8 cellular contexts compared by ENCODE assay signal in the genomic region with DNA sequence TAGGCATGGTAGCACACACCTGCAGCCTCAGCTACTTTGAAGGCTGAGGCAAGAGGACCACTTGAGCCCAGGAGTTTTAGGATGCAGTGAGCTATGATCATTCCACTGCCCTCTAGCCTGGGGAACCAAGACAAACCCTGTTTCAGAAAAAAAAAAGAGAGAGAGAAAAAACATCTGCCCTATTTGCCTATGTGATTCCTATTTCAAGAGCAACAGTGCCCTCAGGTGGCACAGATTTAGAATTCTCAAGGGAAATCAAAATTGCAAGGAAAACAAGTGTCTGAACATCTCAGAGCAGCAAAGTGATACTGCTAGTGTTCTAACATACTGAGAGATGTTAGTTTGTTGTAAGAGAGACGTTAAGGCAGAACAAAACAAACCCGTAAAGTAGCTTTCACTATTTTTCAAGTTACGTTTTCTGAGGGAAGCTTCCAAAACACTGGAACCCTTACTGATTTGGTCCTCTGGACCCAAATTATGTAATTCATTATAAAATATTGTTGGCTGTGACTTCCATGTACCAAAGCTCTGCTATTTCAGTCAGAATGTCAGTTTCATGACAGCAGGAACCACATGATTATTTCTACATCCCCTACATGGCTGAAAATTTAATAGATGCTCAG. TPM values are rescaled to one million over a fixed set of nuclear protein-coding genes. Genes with fewer than 3 reads are reported as not detected.
A peak's percentile ranks its signal among the peaks of the same experiment; 100 is the strongest.
DNase-seq lines count a peak whose midpoint lies in the region; ATAC-seq, FAIRE-seq and TF ChIP-seq lines count a peak whose summit lies in the region.

No MANE protein-coding gene starts in this region.

- DNase-seq in BE2C (peak; percentile 51), GM18507 (ENCODE audit: extremely low spot score, insufficient read length, low read depth) (peak; percentile 15), NCI-H146 (lab: John Stamatoyannopoulos, UW) (peak; percentile 24), T1000 (lab: John Stamatoyannopoulos, UW) (peak; percentile 12), dorsolateral prefrontal cortex (peak in 3 of 10 donors; percentile 10 to 40 (median 26)), naive B cell (peak; percentile 68), occipital lobe (lab: John Stamatoyannopoulos, UW) (no peak)

- ATAC-seq in HG02938 (IDR thresholded peaks at IDR 0.05; ENCODE audit: unreplicated experiment) (peak; percentile 78), naive B cell (ENCODE audit: low read depth in 2 of 2) (peak; percentile 79 to 85)

- H3K4me3 Mint-ChIP-seq in naive B cell, result no peak overlapping the region

- H3K27me3 Mint-ChIP-seq in naive B cell, result no peaks in the 10 kb centered on the region

- H3K9me3 Mint-ChIP-seq in naive B cell, result no peaks in the 10 kb centered on the region

- FAIRE-seq in GM18507 (lab: Jason Lieb, UNC), result peak; percentile 96

- TF ChIP-seq CTCF in BE2C (IDR thresholded peaks at IDR 0.05; ENCODE audit: low read depth, low read length), result peak; percentile 77
- peak; percentile 55 to 94 (median 80) for TF ChIP-seq CTCF in dorsolateral prefrontal cortex (IDR thresholded peaks at IDR 0.05 in 54 of 56, conservative IDR thresholded peaks at IDR 0.05 in 2 of 56; ENCODE audit: low read depth in 1 of 56, partially characterized antibody in 56 of 56)

- intact Hi-C loops in dorsolateral prefrontal cortex (cut with DNase I), result loop anchor here in 1 of 2 donors (10.0 kb wide), 1 partner anchor 227 kb away; a partner anchor contains a TSS

- no peaks in the 10 kb centered on the region for H3K9me3 ChIP-seq in BE2C

- H3K27ac Mint-ChIP-seq in naive B cell, result peak overlapping the region in 1 of 6 donors; percentile 20

- H3K27ac ChIP-seq in dorsolateral prefrontal cortex, result peak overlapping the region in 45 of 59 donors; percentile 4 to 85 (median 59)

- H3K4me1 ChIP-seq in BE2C, result no peaks in the 10 kb centered on the region

- no peak overlapping the region for H3K4me3 ChIP-seq in BE2C (ENCODE audit: low read depth, low read length)
- H3K4me3 ChIP-seq in dorsolateral prefrontal cortex, result peak overlapping the region in 9 of 59 donors; percentile 2 to 19 (median 7)

- no peaks in the 10 kb centered on the region for H3K27me3 ChIP-seq in BE2C
- H3K27me3 ChIP-seq in dorsolateral prefrontal cortex, result no peaks in the 10 kb centered on the region

- H3K36me3 ChIP-seq in BE2C, result peaks cover 3% of the 10 kb centered on the region; the same call in 1 of the 2 replicates

- peaks cover 5 to 10% (median 6%) of the 10 kb centered on the region in 3 donors for H3K4me1 Mint-ChIP-seq in naive B cell

- peaks cover 0 to 28% of the 10 kb centered on the region in 2 donors for H3K36me3 Mint-ChIP-seq in naive B cell

RNA-seq across cellular contexts. Expression of a gene that starts 7.9 kb away (rescaled TPM):
- polyA plus RNA-seq in BE2C (2012; ENCODE audit: insufficient read depth, insufficient read length, low read depth), result 6.6 TPM
- total RNA-seq in dorsolateral prefrontal cortex, result 10 to 100 TPM; 22.2 to 79.3 (median 39.1) TPM
- polyA plus RNA-seq in naive B cell (ENCODE audit: low read depth in 6 of 6), result 10 to 100 TPM; 12.9 to 22.9 (median 18.7) TPM
- 8.4 TPM for total RNA-seq in occipital lobe

RNA-seq across cellular contexts. Expression of a gene that starts 15.2 kb away (rescaled TPM):
- polyA plus RNA-seq in BE2C (2012; ENCODE audit: insufficient read depth, insufficient read length, low read depth), result 23.6 TPM
- total RNA-seq in dorsolateral prefrontal cortex (100 to 1,000 TPM in 50 of 120 experiments, 10 to 100 TPM in 70; 32.3 to 137 (median 97.0) TPM), occipital lobe (112 TPM)
- polyA plus RNA-seq in naive B cell (ENCODE audit: low read depth in 6 of 6), result 10 to 100 TPM; 10.2 to 26.3 (median 16.5) TPM
